In the genomic region with DNA sequence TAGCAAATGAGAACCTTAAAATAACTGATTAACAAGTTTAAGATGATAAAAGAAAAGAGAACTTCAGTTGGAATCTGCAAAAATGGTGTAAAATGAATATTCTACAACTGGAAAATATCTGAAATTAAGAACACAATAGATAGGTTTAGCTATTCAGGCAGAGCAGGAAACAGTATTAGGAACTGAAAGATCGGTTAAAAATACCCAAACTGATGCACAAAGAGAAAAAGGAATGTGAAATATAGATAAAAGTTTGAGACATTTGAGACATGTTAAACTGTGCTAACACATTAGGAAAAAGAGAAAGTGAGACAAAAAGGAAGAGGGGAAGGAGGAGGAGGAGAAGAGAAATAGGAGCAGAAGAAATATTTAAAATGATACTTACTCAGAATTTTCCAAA, we compare ENCODE assay signal across 19 cellular contexts. TPM values are rescaled to one million over a fixed set of nuclear protein-coding genes. Genes with fewer than 3 reads are reported as not detected.
A peak's percentile ranks its signal among the peaks of the same experiment; 100 is the strongest.
DNase-seq lines count a peak whose midpoint lies in the region; ATAC-seq and TF ChIP-seq lines count a peak whose summit lies in the region.
"Had no signal": no experiment of that assay in that cellular context is flagged by ENCODE, and none has a peak within 500 bp of the region (broad histone marks: within the 10 kb centered on the region; RNA-seq: fewer than 3 reads in every experiment).

No MANE protein-coding gene starts in this region.

- no peak for ATAC-seq in CD4-positive, alpha-beta T cell (ENCODE audit: poor library complexity)
- ATAC-seq in activated CD8-positive, alpha-beta T cell treated with anti-CD3 and anti-CD28 coated beads for 36 hours, result no peak
- ATAC-seq in lower lobe of right lung (no peak), HG02759 (IDR thresholded peaks at IDR 0.05; ENCODE audit: unreplicated experiment) (no peak), GM18867 (IDR thresholded peaks at IDR 0.05; ENCODE audit: unreplicated experiment) (no peak)
- ATAC-seq: sciatic nerve, WTC11 had no signal

- peak overlapping the region in 7 of 11 experiments; percentile 9 to 53 (median 30); a peak in 9 of 22 replicates for H3K4me2 ChIP-seq in BLaER1 treated with 17β-estradiol and CSF1 and Interleukin-3, amounts not matched to agents 10 nM and 100 nM

- CTCF ChIA-PET in CD4-positive, alpha-beta T cell (lab: Charles Lee), result no interaction called here
- CTCF ChIA-PET in activated CD8-positive, alpha-beta T cell treated with anti-CD3 and anti-CD28 coated beads for 36 hours (lab: Charles Lee), result interaction anchor here (5.3 kb wide), 1 partner anchor 10 kb away, joined by 50 read pairs; the partner anchor contains the start of gene CD55

- H4K20me1 ChIP-seq in BLaER1 treated with 17β-estradiol and CSF1 and Interleukin-3, amounts not matched to agents 10 nM and 100 nM, result peaks cover 0 to 55% (median 0%) of the 10 kb centered on the region in 11 experiments; a peak in 4 of 22 replicates

- POLR2A ChIA-PET in CD4-positive, alpha-beta T cell (lab: Charles Lee), result interaction anchor here (5.3 kb wide), 1 partner anchor 12 kb away, joined by 66 read pairs; the partner anchor contains the start of gene CD55
- POLR2A ChIA-PET in activated CD8-positive, alpha-beta T cell treated with anti-CD3 and anti-CD28 coated beads for 36 hours (lab: Charles Lee), result interaction anchor here (0.7 to 6.7 kb wide), 5 partner anchors 10 to 138 kb away, joined by 3 to 122 read pairs (median 4); partner anchors contain the start of gene CD55

- peaks cover 5 to 72% (median 16%) of the 10 kb centered on the region in 10 experiments; a peak in 18 of 20 replicates for H3K4me1 ChIP-seq in BLaER1 treated with 17β-estradiol and CSF1 and Interleukin-3, amounts not matched to agents 10 nM and 100 nM
- peaks cover 33% of the 10 kb centered on the region for H3K4me1 ChIP-seq in lower lobe of right lung
- H3K4me1 ChIP-seq: breast epithelium, stomach had no signal

- peaks cover 16% of the 10 kb centered on the region for H3K9me3 Mint-ChIP-seq in CD4-positive, alpha-beta T cell
- peaks cover 38% of the 10 kb centered on the region for H3K9me3 Mint-ChIP-seq in activated CD8-positive, alpha-beta T cell treated with anti-CD3 and anti-CD28 coated beads for 36 hours

- no peaks in the 10 kb centered on the region for H3K27me3 Mint-ChIP-seq in CD4-positive, alpha-beta T cell
- peaks cover 3% of the 10 kb centered on the region for H3K27me3 Mint-ChIP-seq in activated CD8-positive, alpha-beta T cell treated with anti-CD3 and anti-CD28 coated beads for 36 hours

- H3K4me3 Mint-ChIP-seq in CD4-positive, alpha-beta T cell, result peak overlapping the region; percentile 31
- H3K4me3 Mint-ChIP-seq in activated CD8-positive, alpha-beta T cell treated with anti-CD3 and anti-CD28 coated beads for 36 hours, result no peak overlapping the region
- H3K4me3 Mint-ChIP-seq: WTC11 had no signal

- no peak for DNase-seq in CD4-positive, alpha-beta T cell
- no peak for DNase-seq in activated CD8-positive, alpha-beta T cell treated with anti-CD3 and anti-CD28 coated beads for 36 hours
- DNase-seq in lower lobe of right lung, result no peak
- DNase-seq in stimulated activated CD4-positive, alpha-beta T cell treated with anti-CD3 and anti-CD28 coated beads, Interleukin-2, amount 100 ng/mL, for 24 hours, result no peak
- DNase-seq: hippocampal formation, islet precursor cell, NCI-H1417 treated with DMSO at 0.1 percent for 48 hours, NCI-H524 treated with DMSO at 0.1 percent for 48 hours, ovary, SHP77, stomach, upper lobe of left lung had no signal

- no peak overlapping the region for H3K4me3 ChIP-seq in BLaER1 treated with 17β-estradiol and CSF1 and Interleukin-3, amounts not matched to agents 10 nM and 100 nM
- H3K4me3 ChIP-seq in lower lobe of right lung, result no peak overlapping the region
- H3K4me3 ChIP-seq: breast epithelium, lung, ovary, stomach, upper lobe of left lung had no signal

- H3K27ac Mint-ChIP-seq in CD4-positive, alpha-beta T cell, result peak overlapping the region; percentile 81
- peak overlapping the region; percentile 93 for H3K27ac Mint-ChIP-seq in activated CD8-positive, alpha-beta T cell treated with anti-CD3 and anti-CD28 coated beads for 36 hours
- H3K27ac Mint-ChIP-seq: WTC11 had no signal

- intact Hi-C loops in CD4-positive, alpha-beta T cell (cut with DNase I, micrococcal nuclease), result no loop called here
- intact Hi-C loops in activated CD8-positive, alpha-beta T cell treated with anti-CD3 and anti-CD28 coated beads for 36 hours (cut with micrococcal nuclease), result no loop called here
- intact Hi-C loops in lower lobe of right lung (cut with DNase I), result no loop called here

- H3K9me3 ChIP-seq in BLaER1 treated with 17β-estradiol and CSF1 and Interleukin-3, amounts not matched to agents 10 nM and 100 nM (replicated peaks in 1 of 11), result peaks cover 19 to 43% (median 31%) of the 10 kb centered on the region in 11 experiments
- H3K9me3 ChIP-seq in CD4-positive, alpha-beta T cell (ENCODE audit: control insufficient read depth, low read length), result peaks cover 22% of the 10 kb centered on the region
- H3K9me3 ChIP-seq in lower lobe of right lung, result no peaks in the 10 kb centered on the region
- H3K9me3 ChIP-seq: breast epithelium, ovary, upper lobe of left lung had no signal

- peaks cover 60 to 100% (median 89%) of the 10 kb centered on the region in 11 experiments for H3K36me3 ChIP-seq in BLaER1 treated with 17β-estradiol and CSF1 and Interleukin-3, amounts not matched to agents 10 nM and 100 nM
- H3K36me3 ChIP-seq in lower lobe of right lung, result peaks cover 57% of the 10 kb centered on the region
- H3K36me3 ChIP-seq: ovary had no signal

- H3K27ac ChIP-seq in BLaER1 treated with 17β-estradiol and CSF1 and Interleukin-3, amounts not matched to agents 10 nM and 100 nM, result peak overlapping the region in 3 of 11 experiments; percentile 1 to 31 (median 23); a peak in 3 of 22 replicates
- no peak overlapping the region for H3K27ac ChIP-seq in CD4-positive, alpha-beta T cell (ENCODE audit: low read depth, low read length)
- peak overlapping the region; percentile 51 for H3K27ac ChIP-seq in lower lobe of right lung
- H3K27ac ChIP-seq: breast epithelium, ovary, stomach had no signal

- H3K27me3 ChIP-seq in BLaER1 treated with 17β-estradiol and CSF1 and Interleukin-3, amounts not matched to agents 10 nM and 100 nM, result no peaks in the 10 kb centered on the region
- H3K27me3 ChIP-seq in CD4-positive, alpha-beta T cell (ENCODE audit: control insufficient read depth, insufficient read depth, low read length), result no peaks in the 10 kb centered on the region
- no peaks in the 10 kb centered on the region for H3K27me3 ChIP-seq in lower lobe of right lung (ENCODE audit: low read depth)
- H3K27me3 ChIP-seq: breast epithelium, ovary, stomach, upper lobe of left lung had no signal

- TF ChIP-seq CTCF in CD4-positive, alpha-beta T cell (IDR thresholded peaks at IDR 0.05), result no peak
- no peak for TF ChIP-seq CTCF in activated CD8-positive, alpha-beta T cell treated with anti-CD3 and anti-CD28 coated beads for 36 hours (IDR thresholded peaks at IDR 0.05)
- no peak for TF ChIP-seq CTCF in lower lobe of right lung (IDR thresholded peaks at IDR 0.05)

- peaks cover 98% of the 10 kb centered on the region for H3K36me3 Mint-ChIP-seq in CD4-positive, alpha-beta T cell (ENCODE audit: low read depth)
- H3K36me3 Mint-ChIP-seq in activated CD8-positive, alpha-beta T cell treated with anti-CD3 and anti-CD28 coated beads for 36 hours (ENCODE audit: low read depth), result peaks cover 91% of the 10 kb centered on the region

- no peak overlapping the region for H3K9ac ChIP-seq in BLaER1 treated with 17β-estradiol and CSF1 and Interleukin-3, amounts not matched to agents 10 nM and 100 nM

- peaks cover 77% of the 10 kb centered on the region for H3K4me1 Mint-ChIP-seq in CD4-positive, alpha-beta T cell (ENCODE audit: low read depth)
- H3K4me1 Mint-ChIP-seq in activated CD8-positive, alpha-beta T cell treated with anti-CD3 and anti-CD28 coated beads for 36 hours (ENCODE audit: low read depth), result peaks cover 76% of the 10 kb centered on the region
- H3K4me1 Mint-ChIP-seq: WTC11 had no signal

RNA-seq across cellular contexts. Expression of gene CD55, which starts 12.1 kb away (rescaled TPM):
- total RNA-seq in CD4-positive, alpha-beta T cell, result 100 to 1,000 TPM; 218 to 229 TPM
- total RNA-seq in activated CD8-positive, alpha-beta T cell treated with anti-CD3 and anti-CD28 coated beads for 36 hours, result 100 to 1,000 TPM; 100 to 102 TPM
- 356 TPM for total RNA-seq in lower lobe of right lung
